16 cellular contexts compared by ENCODE assay signal in the genomic region with DNA sequence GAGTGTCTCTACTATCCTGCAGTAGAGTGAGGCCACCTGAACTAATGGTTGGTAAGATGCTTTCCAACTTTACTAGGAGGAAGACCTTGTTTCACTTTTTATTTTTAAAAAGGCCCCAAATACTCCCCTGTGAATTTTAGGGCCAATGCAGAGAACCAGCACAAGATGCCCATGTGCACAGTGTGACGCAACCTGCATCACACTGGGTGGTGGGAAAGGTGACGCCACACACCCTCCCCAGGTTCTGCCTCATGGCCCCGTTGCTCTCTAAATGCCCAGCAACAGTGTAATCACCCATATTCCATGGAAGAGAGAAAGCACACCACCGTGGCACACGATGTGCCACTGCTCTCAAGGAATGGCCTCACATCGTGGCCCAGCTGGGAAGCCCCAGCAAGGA. TPM values are rescaled to one million over a fixed set of nuclear protein-coding genes. Genes with fewer than 3 reads are reported as not detected.
DNase-seq lines count a peak whose midpoint lies in the region; ATAC-seq and TF ChIP-seq lines count a peak whose summit lies in the region.
"Had no signal": no experiment of that assay in that cellular context is flagged by ENCODE, and none has a peak within 500 bp of the region (broad histone marks: within the 10 kb centered on the region; RNA-seq: fewer than 3 reads in every experiment).

No MANE protein-coding gene starts in this region.

- no peaks in the 10 kb centered on the region for H3K9me3 Mint-ChIP-seq in activated CD4-positive, alpha-beta T cell treated with anti-CD3 and anti-CD28 coated beads, Interleukin-2, amount 10 ng/mL, durations not matched to agents 24 days and 14 days
- H3K9me3 Mint-ChIP-seq in activated CD4-positive, alpha-beta memory T cell treated with anti-CD3 and anti-CD28 coated beads for 36 hours, result no peaks in the 10 kb centered on the region
- peaks cover 2% of the 10 kb centered on the region for H3K9me3 Mint-ChIP-seq in glutamatergic neuron (ENCODE audit: unreplicated experiment)
- H3K9me3 Mint-ChIP-seq in stimulated activated effector memory CD8-positive, alpha-beta T cell treated with anti-CD3 and anti-CD28 coated beads, Interleukin-12 subunit alpha, Interleukin-12 subunit beta, amount 100 ng/mL, for 72 hours, result no peaks in the 10 kb centered on the region
- H3K9me3 Mint-ChIP-seq: neural crest cell had no signal

- no peak for ATAC-seq in stimulated activated effector memory CD8-positive, alpha-beta T cell treated with anti-CD3 and anti-CD28 coated beads, Interleukin-12 subunit alpha, Interleukin-12 subunit beta, amount 100 ng/mL, for 72 hours
- ATAC-seq: HCT116, SK-N-SH treated with all-trans-retinoic acid at 6 μM for 48 hours had no signal

- CTCF ChIA-PET in activated CD4-positive, alpha-beta memory T cell treated with anti-CD3 and anti-CD28 coated beads for 36 hours (lab: Charles Lee), result interaction anchor here (4.1 to 6.5 kb wide), 2 partner anchors 12 to 20 kb away, joined by 69 to 76 read pairs; a partner anchor contains a TSS

- POLR2A ChIA-PET in activated CD4-positive, alpha-beta memory T cell treated with anti-CD3 and anti-CD28 coated beads for 36 hours (lab: Charles Lee), result interaction anchor here (4.9 to 14.2 kb wide), 2 partner anchors 15 to 48 kb away, joined by 15 to 381 read pairs; a partner anchor contains a TSS

- DNase-seq in activated CD4-positive, alpha-beta T cell treated with anti-CD3 and anti-CD28 coated beads, Interleukin-2, amount 10 ng/mL, durations not matched to agents 24 days and 14 days, result no peak
- no peak for DNase-seq in activated CD4-positive, alpha-beta T cell treated with anti-CD3 and anti-CD28 coated beads for 48 hours
- DNase-seq in activated CD4-positive, alpha-beta memory T cell treated with anti-CD3 and anti-CD28 coated beads for 36 hours, result no peak
- DNase-seq in glutamatergic neuron, result no peak
- DNase-seq in stimulated activated effector memory CD8-positive, alpha-beta T cell treated with anti-CD3 and anti-CD28 coated beads, Interleukin-12 subunit alpha, Interleukin-12 subunit beta, amount 100 ng/mL, for 72 hours (ENCODE audit: low spot score in 2 of 2), result no peak
- no peak for DNase-seq in NCI-H446 treated with DMSO at 0.1 percent for 48 hours (lab: John Stamatoyannopoulos, UW)
- no peak for DNase-seq in MV-4-11 (lab: John Stamatoyannopoulos, UW)
- no peak for DNase-seq in AG08395 (ENCODE audit: low spot score)
- DNase-seq: activated CD4-positive, CD25-positive, alpha-beta regulatory T cell; activated effector memory CD4-positive, alpha-beta T cell treated with anti-CD3 and anti-CD28 coated beads, Interleukin-2, amount 50 U/mL, for 16 hours; cerebellar nuclear complex; NCI-H1105 treated with DMSO at 0.1 percent for 48 hours; sigmoid colon had no signal

- peak overlapping the region; percentile 94 for H3K27ac Mint-ChIP-seq in activated CD4-positive, alpha-beta T cell treated with anti-CD3 and anti-CD28 coated beads, Interleukin-2, amount 10 ng/mL, durations not matched to agents 24 days and 14 days
- H3K27ac Mint-ChIP-seq in activated CD4-positive, alpha-beta memory T cell treated with anti-CD3 and anti-CD28 coated beads for 36 hours, result peak overlapping the region; percentile 96
- peak overlapping the region; percentile 78 for H3K27ac Mint-ChIP-seq in glutamatergic neuron (ENCODE audit: unreplicated experiment)
- peak overlapping the region; percentile 98 for H3K27ac Mint-ChIP-seq in stimulated activated effector memory CD8-positive, alpha-beta T cell treated with anti-CD3 and anti-CD28 coated beads, Interleukin-12 subunit alpha, Interleukin-12 subunit beta, amount 100 ng/mL, for 72 hours

- H3K4me3 Mint-ChIP-seq in activated CD4-positive, alpha-beta T cell treated with anti-CD3 and anti-CD28 coated beads, Interleukin-2, amount 10 ng/mL, durations not matched to agents 24 days and 14 days, result peak overlapping the region; percentile 84
- peak overlapping the region; percentile 77 for H3K4me3 Mint-ChIP-seq in activated CD4-positive, alpha-beta memory T cell treated with anti-CD3 and anti-CD28 coated beads for 36 hours
- H3K4me3 Mint-ChIP-seq in glutamatergic neuron (ENCODE audit: unreplicated experiment), result peak overlapping the region; percentile 57
- peak overlapping the region; percentile 89 for H3K4me3 Mint-ChIP-seq in stimulated activated effector memory CD8-positive, alpha-beta T cell treated with anti-CD3 and anti-CD28 coated beads, Interleukin-12 subunit alpha, Interleukin-12 subunit beta, amount 100 ng/mL, for 72 hours

- H3K36me3 Mint-ChIP-seq in activated CD4-positive, alpha-beta T cell treated with anti-CD3 and anti-CD28 coated beads, Interleukin-2, amount 10 ng/mL, durations not matched to agents 24 days and 14 days (ENCODE audit: low read depth), result peaks cover 75% of the 10 kb centered on the region
- H3K36me3 Mint-ChIP-seq in activated CD4-positive, alpha-beta memory T cell treated with anti-CD3 and anti-CD28 coated beads for 36 hours, result peaks cover 84% of the 10 kb centered on the region
- no peaks in the 10 kb centered on the region for H3K36me3 Mint-ChIP-seq in glutamatergic neuron (ENCODE audit: unreplicated experiment)
- H3K36me3 Mint-ChIP-seq in stimulated activated effector memory CD8-positive, alpha-beta T cell treated with anti-CD3 and anti-CD28 coated beads, Interleukin-12 subunit alpha, Interleukin-12 subunit beta, amount 100 ng/mL, for 72 hours, result peaks cover 100% of the 10 kb centered on the region

- intact Hi-C loops in activated CD4-positive, alpha-beta T cell treated with anti-CD3 and anti-CD28 coated beads, Interleukin-2, amount 10 ng/mL, durations not matched to agents 24 days and 14 days (cut with micrococcal nuclease), result no loop called here
- intact Hi-C loops in activated CD4-positive, alpha-beta memory T cell treated with anti-CD3 and anti-CD28 coated beads for 36 hours (cut with micrococcal nuclease), result no loop called here

- TF ChIP-seq CTCF in glutamatergic neuron (IDR thresholded peaks at IDR 0.05; ENCODE audit: partially characterized antibody, unreplicated experiment), result no peak

- no peaks in the 10 kb centered on the region for H3K27me3 Mint-ChIP-seq in activated CD4-positive, alpha-beta T cell treated with anti-CD3 and anti-CD28 coated beads, Interleukin-2, amount 10 ng/mL, durations not matched to agents 24 days and 14 days
- no peaks in the 10 kb centered on the region for H3K27me3 Mint-ChIP-seq in activated CD4-positive, alpha-beta memory T cell treated with anti-CD3 and anti-CD28 coated beads for 36 hours
- H3K27me3 Mint-ChIP-seq in glutamatergic neuron (ENCODE audit: unreplicated experiment), result no peaks in the 10 kb centered on the region

- H3K4me1 Mint-ChIP-seq in activated CD4-positive, alpha-beta T cell treated with anti-CD3 and anti-CD28 coated beads, Interleukin-2, amount 10 ng/mL, durations not matched to agents 24 days and 14 days, result peaks cover 55% of the 10 kb centered on the region
- H3K4me1 Mint-ChIP-seq in activated CD4-positive, alpha-beta memory T cell treated with anti-CD3 and anti-CD28 coated beads for 36 hours (ENCODE audit: low read depth), result peaks cover 71% of the 10 kb centered on the region
- peaks cover 28% of the 10 kb centered on the region for H3K4me1 Mint-ChIP-seq in glutamatergic neuron (ENCODE audit: low read depth, unreplicated experiment)
- peaks cover 75% of the 10 kb centered on the region for H3K4me1 Mint-ChIP-seq in stimulated activated effector memory CD8-positive, alpha-beta T cell treated with anti-CD3 and anti-CD28 coated beads, Interleukin-12 subunit alpha, Interleukin-12 subunit beta, amount 100 ng/mL, for 72 hours

RNA-seq across cellular contexts. Expression of a gene that starts 6.4 kb away (rescaled TPM):
- 235 and 240 TPM in 2 replicates for total RNA-seq in activated CD4-positive, alpha-beta T cell treated with anti-CD3 and anti-CD28 coated beads, Interleukin-2, amount 10 ng/mL, durations not matched to agents 24 days and 14 days
- 100 to 1,000 TPM; 358 to 368 TPM for total RNA-seq in activated CD4-positive, alpha-beta memory T cell treated with anti-CD3 and anti-CD28 coated beads for 36 hours
- 111 TPM for total RNA-seq in glutamatergic neuron (ENCODE audit: unreplicated experiment)

RNA-seq across cellular contexts. Expression of a gene that starts 6.7 kb away (rescaled TPM):
- total RNA-seq in activated CD4-positive, alpha-beta T cell treated with anti-CD3 and anti-CD28 coated beads, Interleukin-2, amount 10 ng/mL, durations not matched to agents 24 days and 14 days, result 0.16 and 0.33 TPM in 2 replicates
- under 1 TPM; 0.69 to 0.90 TPM for total RNA-seq in activated CD4-positive, alpha-beta memory T cell treated with anti-CD3 and anti-CD28 coated beads for 36 hours
- total RNA-seq in glutamatergic neuron (ENCODE audit: unreplicated experiment), result 2.6 TPM

RNA-seq across cellular contexts. Expression of a gene that starts 13.1 kb away (rescaled TPM):
- 28.5 and 29.3 TPM in 2 replicates for total RNA-seq in activated CD4-positive, alpha-beta T cell treated with anti-CD3 and anti-CD28 coated beads, Interleukin-2, amount 10 ng/mL, durations not matched to agents 24 days and 14 days
- total RNA-seq in activated CD4-positive, alpha-beta memory T cell treated with anti-CD3 and anti-CD28 coated beads for 36 hours, result 10 to 100 TPM; 12.5 to 15.5 TPM
- 24.0 TPM for total RNA-seq in glutamatergic neuron (ENCODE audit: unreplicated experiment)

RNA-seq across cellular contexts. Expression of a gene that starts 13.1 kb away (rescaled TPM):
- total RNA-seq in activated CD4-positive, alpha-beta T cell treated with anti-CD3 and anti-CD28 coated beads, Interleukin-2, amount 10 ng/mL, durations not matched to agents 24 days and 14 days, result 29.8 and 33.2 TPM in 2 replicates
- 10 to 100 TPM; 24.7 to 26.0 TPM for total RNA-seq in activated CD4-positive, alpha-beta memory T cell treated with anti-CD3 and anti-CD28 coated beads for 36 hours
- total RNA-seq in glutamatergic neuron (ENCODE audit: unreplicated experiment), result 56.1 TPM

RNA-seq across cellular contexts. Expression of a gene that starts 21.4 kb away (rescaled TPM):
- total RNA-seq in activated CD4-positive, alpha-beta T cell treated with anti-CD3 and anti-CD28 coated beads, Interleukin-2, amount 10 ng/mL, durations not matched to agents 24 days and 14 days, result 2,650 and 2,658 TPM in 2 replicates
- 1,000 to 10,000 TPM; 3,340 to 3,454 TPM for total RNA-seq in activated CD4-positive, alpha-beta memory T cell treated with anti-CD3 and anti-CD28 coated beads for 36 hours
- total RNA-seq in glutamatergic neuron (ENCODE audit: unreplicated experiment), result 1,442 TPM
